ENCODE assay signal across 36 cellular contexts in genomic region chr7:139294241-139294640, GRCh38. TPM values are rescaled to one million over a fixed set of nuclear protein-coding genes. Genes with fewer than 3 reads are reported as not detected.
"Had no signal": no experiment of that assay in that cellular context is flagged by ENCODE, and none has a peak within 500 bp of the region (broad histone marks: within the 10 kb centered on the region; RNA-seq: fewer than 3 reads in every experiment).

No MANE protein-coding gene starts in this region.

- H3K4me3 Mint-ChIP-seq: activated CD8-positive, alpha-beta T cell treated with anti-CD3 and anti-CD28 coated beads for 36 hours; activated naive CD8-positive, alpha-beta T cell treated with anti-CD3 and anti-CD28 coated beads for 36 hours; activated T-cell treated with anti-CD3 and anti-CD28 coated beads, Interleukin-2, amount 50 U/mL, for 72 hours; activated T-helper 17 cell treated with anti-CD3 and anti-CD28 coated beads, Interleukin-2, amount 50 U/mL, for 72 hours; central memory CD8-positive, alpha-beta T cell; T-helper 1 cell treated with Interleukin-12 subunit alpha and Interleukin-12 subunit beta and Interleukin-4 antibody, amounts not matched to agents 30 μg/mL and 1 μg/mL, for 36 hours; T-helper 2 cell treated with Interferon-gamma antibody and Interleukin-4, amounts not matched to agents 5 μg/mL and 100 μg/mL, for 36 hours; WTC11 had no signal

- H3K27me3 Mint-ChIP-seq: activated CD8-positive, alpha-beta T cell treated with anti-CD3 and anti-CD28 coated beads for 36 hours; activated naive CD8-positive, alpha-beta T cell treated with anti-CD3 and anti-CD28 coated beads for 36 hours; activated T-helper 17 cell treated with anti-CD3 and anti-CD28 coated beads, Interleukin-2, amount 50 U/mL, for 72 hours; central memory CD8-positive, alpha-beta T cell had no signal

- H3K4me3 ChIP-seq: ascending aorta, cardiac muscle cell, Peyer's patch, SJSA1 had no signal

- ATAC-seq: activated CD8-positive, alpha-beta T cell treated with anti-CD3 and anti-CD28 coated beads for 36 hours; activated T-cell treated with anti-CD3 and anti-CD28 coated beads, Interleukin-2, amount 50 U/mL, for 72 hours; activated T-helper 17 cell treated with anti-CD3 and anti-CD28 coated beads, Interleukin-2, amount 50 U/mL, for 72 hours; PC-3; WTC11 had no signal

- H3K36me3 Mint-ChIP-seq: activated naive CD8-positive, alpha-beta T cell treated with anti-CD3 and anti-CD28 coated beads for 36 hours had no signal

- H3K4me2 ChIP-seq: SK-N-SH had no signal

- FAIRE-seq: TTC549 had no signal

- H3K27ac ChIP-seq: ascending aorta, cardiac muscle cell, Peyer's patch, SJSA1 had no signal

- H3K9me3 ChIP-seq: ascending aorta, Peyer's patch, SJSA1, SK-N-SH had no signal

- DNase-seq: activated CD4-positive, alpha-beta T cell treated with anti-CD3 and anti-CD28 coated beads for 48 hours; activated CD4-positive, alpha-beta T cell treated with anti-CD3 and anti-CD28 coated beads, Interleukin-2, amount 50 U/mL, for 4 hours; activated CD4-positive, CD25-positive, alpha-beta regulatory T cell treated with anti-CD3 and anti-CD28 coated beads, Interleukin-2, amount 50 U/mL, for 72 hours; activated CD8-positive, alpha-beta T cell treated with anti-CD3 and anti-CD28 coated beads for 36 hours; activated effector memory CD4-positive, alpha-beta T cell treated with anti-CD3 and anti-CD28 coated beads, Interleukin-2, amount 50 U/mL, for 16 hours; activated naive CD4-positive, alpha-beta T cell; activated naive CD4-positive, alpha-beta T cell treated with anti-CD3 and anti-CD28 coated beads, Interleukin-2, amount 50 U/mL, for 16 hours; activated naive CD8-positive, alpha-beta T cell treated with anti-CD3 and anti-CD28 coated beads for 36 hours; activated T-cell treated with anti-CD3 and anti-CD28 coated beads, Interleukin-2, amount 50 U/mL, for 1 hour; activated T-cell treated with anti-CD3 and anti-CD28 coated beads, Interleukin-2, amount 50 U/mL, for 72 hours; amygdala; NCI-H1092 treated with DMSO at 0.1 percent for 48 hours; NCI-H1417; NCI-H146; NCI-H187; NCI-H2029 treated with DMSO at 0.1 percent for 48 hours; NCI-H2107; NCI-H2171; NCI-H510A; NCI-H526 treated with DMSO at 0.1 percent for 48 hours; NCI-H774; NK-92 treated with Interleukin-12 subunit alpha and Interleukin-12 subunit beta, amount 100 ng/mL, for 24 hours; PC-3; Peyer's patch; RPMI8226; SHP77 treated with DMSO at 0.1 percent for 48 hours; SK-N-SH had no signal

- H3K9me2 ChIP-seq: SK-N-SH had no signal

- H3K4me1 Mint-ChIP-seq: activated naive CD8-positive, alpha-beta T cell treated with anti-CD3 and anti-CD28 coated beads for 36 hours; activated T-helper 17 cell treated with anti-CD3 and anti-CD28 coated beads, Interleukin-2, amount 50 U/mL, for 72 hours; central memory CD8-positive, alpha-beta T cell; WTC11 had no signal

- H3K27me3 ChIP-seq: ascending aorta, cardiac muscle cell, Peyer's patch, SJSA1 had no signal

- H3K27ac Mint-ChIP-seq: activated CD8-positive, alpha-beta T cell treated with anti-CD3 and anti-CD28 coated beads for 36 hours; activated naive CD8-positive, alpha-beta T cell treated with anti-CD3 and anti-CD28 coated beads for 36 hours; activated T-cell treated with anti-CD3 and anti-CD28 coated beads, Interleukin-2, amount 50 U/mL, for 72 hours; activated T-helper 17 cell treated with anti-CD3 and anti-CD28 coated beads, Interleukin-2, amount 50 U/mL, for 72 hours; T-helper 1 cell treated with Interleukin-12 subunit alpha and Interleukin-12 subunit beta and Interleukin-4 antibody, amounts not matched to agents 30 μg/mL and 1 μg/mL, for 36 hours; T-helper 2 cell treated with Interferon-gamma antibody and Interleukin-4, amounts not matched to agents 5 μg/mL and 100 μg/mL, for 36 hours; WTC11 had no signal

- H3K9me3 Mint-ChIP-seq: activated CD8-positive, alpha-beta T cell treated with anti-CD3 and anti-CD28 coated beads for 36 hours; activated naive CD8-positive, alpha-beta T cell treated with anti-CD3 and anti-CD28 coated beads for 36 hours; activated T-cell treated with anti-CD3 and anti-CD28 coated beads, Interleukin-2, amount 50 U/mL, for 72 hours; activated T-helper 17 cell treated with anti-CD3 and anti-CD28 coated beads, Interleukin-2, amount 50 U/mL, for 72 hours; central memory CD8-positive, alpha-beta T cell; T-helper 1 cell treated with Interleukin-12 subunit alpha and Interleukin-12 subunit beta and Interleukin-4 antibody, amounts not matched to agents 30 μg/mL and 1 μg/mL, for 36 hours; T-helper 2 cell treated with Interferon-gamma antibody and Interleukin-4, amounts not matched to agents 5 μg/mL and 100 μg/mL, for 36 hours; WTC11 had no signal

- H3K4me1 ChIP-seq: ascending aorta, SJSA1 had no signal

RNA-seq across cellular contexts. Expression of gene FMC1, which starts 46.9 kb away (rescaled TPM):
- total RNA-seq: ascending aorta had no signal
